Comparison of ENCODE assay signal across 29 cellular contexts in the genomic region with DNA sequence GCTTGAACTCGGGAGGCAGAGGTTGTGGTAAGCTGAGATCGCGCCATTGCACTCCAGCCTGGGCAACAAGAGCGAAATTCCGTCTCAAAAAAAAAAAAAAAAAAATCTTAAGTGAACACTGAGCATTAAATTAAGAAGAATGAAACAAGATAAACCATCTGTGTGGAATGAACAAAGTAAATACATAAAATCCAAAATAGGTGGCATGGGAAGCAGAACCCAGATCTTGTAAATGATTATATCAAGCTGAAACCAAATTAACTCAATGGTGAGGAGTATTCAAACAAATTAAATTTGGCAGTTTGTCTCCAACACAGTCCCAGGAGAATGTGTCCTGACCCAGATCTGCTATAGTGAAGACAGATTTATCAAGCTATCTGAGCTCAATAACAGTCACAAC.
"Had no signal": no experiment of that assay in that cellular context is flagged by ENCODE, and none has a peak within 500 bp of the region (broad histone marks: within the 10 kb centered on the region; RNA-seq: fewer than 3 reads in every experiment).

No MANE protein-coding gene starts in this region.

- H3K36me3 ChIP-seq: brain microvascular endothelial cell, WERI-Rb-1 had no signal

- H3K9me3 ChIP-seq: SJCRH30 had no signal

- DNase-seq: activated CD4-positive, alpha-beta memory T cell treated with anti-CD3 and anti-CD28 coated beads, Interleukin-2, amount 10 ng/mL, durations not matched to agents 7 days and 5 days; activated CD4-positive, alpha-beta T cell treated with anti-CD3 and anti-CD28 coated beads for 1 hour; activated CD4-positive, alpha-beta T cell treated with anti-CD3 and anti-CD28 coated beads for 48 hours; activated CD4-positive, CD25-positive, alpha-beta regulatory T cell; activated CD8-positive, alpha-beta memory T cell treated with anti-CD3 and anti-CD28 coated beads for 24 hours; activated CD8-positive, alpha-beta memory T cell treated with anti-CD3 and anti-CD28 coated beads, Interleukin-2, amount 10 ng/mL, durations not matched to agents 7 days and 5 days; activated CD8-positive, alpha-beta memory T cell treated with anti-CD3 and anti-CD28 coated beads, Interleukin-2, amount 50 U/mL, for 48 hours; activated effector memory CD4-positive, alpha-beta T cell treated with Interleukin-2 at 50 U/mL for 16 hours; activated naive CD4-positive, alpha-beta T cell treated with anti-CD3 and anti-CD28 coated beads, Interleukin-2, amount 50 U/mL, for 16 hours; activated naive CD8-positive, alpha-beta T cell treated with anti-CD3 and anti-CD28 coated beads for 36 hours; activated T-cell treated with anti-CD3 and anti-CD28 coated beads, Interleukin-2, amount 50 U/mL, for 48 hours; amniotic stem cell; aorta; brain microvascular endothelial cell; central memory CD4-positive, alpha-beta T cell; KG1; NCI-H1105; NCI-H1417 treated with DMSO at 0.1 percent for 48 hours; NCI-H1930; NCI-H2081 treated with DMSO at 0.1 percent for 48 hours; NCI-H226; NCI-H524 treated with DMSO at 0.1 percent for 48 hours; SHP77; SJCRH30; SW 1271; T-helper 1 cell; T-helper 2 cell; T-helper 9 cell; WERI-Rb-1 had no signal

- H3K27me3 Mint-ChIP-seq: activated CD4-positive, alpha-beta memory T cell treated with anti-CD3 and anti-CD28 coated beads, Interleukin-2, amount 10 ng/mL, durations not matched to agents 7 days and 5 days; activated CD8-positive, alpha-beta memory T cell treated with anti-CD3 and anti-CD28 coated beads, Interleukin-2, amount 10 ng/mL, durations not matched to agents 7 days and 5 days; activated naive CD8-positive, alpha-beta T cell treated with anti-CD3 and anti-CD28 coated beads for 36 hours had no signal

- H3K4me3 ChIP-seq: SJCRH30 had no signal

- H3K27ac Mint-ChIP-seq: activated CD4-positive, alpha-beta memory T cell treated with anti-CD3 and anti-CD28 coated beads, Interleukin-2, amount 10 ng/mL, durations not matched to agents 7 days and 5 days; activated CD8-positive, alpha-beta memory T cell treated with anti-CD3 and anti-CD28 coated beads, Interleukin-2, amount 10 ng/mL, durations not matched to agents 7 days and 5 days; activated naive CD8-positive, alpha-beta T cell treated with anti-CD3 and anti-CD28 coated beads for 36 hours had no signal

- H3K27me3 ChIP-seq: brain microvascular endothelial cell, SJCRH30 had no signal

- H3K9me3 Mint-ChIP-seq: activated naive CD8-positive, alpha-beta T cell treated with anti-CD3 and anti-CD28 coated beads for 36 hours had no signal

- H3K4me3 Mint-ChIP-seq: activated CD4-positive, alpha-beta memory T cell treated with anti-CD3 and anti-CD28 coated beads, Interleukin-2, amount 10 ng/mL, durations not matched to agents 7 days and 5 days; activated CD8-positive, alpha-beta memory T cell treated with anti-CD3 and anti-CD28 coated beads, Interleukin-2, amount 10 ng/mL, durations not matched to agents 7 days and 5 days; activated naive CD8-positive, alpha-beta T cell treated with anti-CD3 and anti-CD28 coated beads for 36 hours had no signal

- H3K4me1 ChIP-seq: SJCRH30 had no signal

- H3K27ac ChIP-seq: brain microvascular endothelial cell, SJCRH30, WERI-Rb-1 had no signal
